13 cellular contexts compared by ENCODE assay signal in genomic region chr9:110276827-110277226, GRCh38. TPM values are rescaled to one million over a fixed set of nuclear protein-coding genes. Genes with fewer than 3 reads are reported as not detected.
DNase-seq lines count a peak whose midpoint lies in the region; ATAC-seq and TF ChIP-seq lines count a peak whose summit lies in the region.
"Had no signal": no experiment of that assay in that cellular context is flagged by ENCODE, and none has a peak within 500 bp of the region (broad histone marks: within the 10 kb centered on the region; RNA-seq: fewer than 3 reads in every experiment).

No MANE protein-coding gene starts in this region.

- DNase-seq in NCI-H82 (lab: John Stamatoyannopoulos, UW), result peak; percentile 39
- no peak for DNase-seq in NCI-H82 treated with DMSO at 0.1 percent for 48 hours (lab: John Stamatoyannopoulos, UW; ENCODE audit: unreplicated experiment)
- DNase-seq in NCI-H2171 treated with DMSO at 0.1 percent for 48 hours (lab: John Stamatoyannopoulos, UW), result peak; percentile 17
- no peak for DNase-seq in upper lobe of left lung
- DNase-seq in cardiac septum (ENCODE audit: low spot score), result no peak
- DNase-seq: BE2C; CD4-positive, alpha-beta memory T cell; DND-41; GDM1 had no signal

- H3K9me3 Mint-ChIP-seq in nephron, result no peaks in the 10 kb centered on the region

- TF ChIP-seq POLR2A in upper lobe of left lung (IDR thresholded peaks at IDR 0.05), result no peak

- no peak overlapping the region for H3K4me3 Mint-ChIP-seq in nephron
- H3K4me3 Mint-ChIP-seq: CD4-positive, alpha-beta memory T cell had no signal

- no peaks in the 10 kb centered on the region for H3K27me3 ChIP-seq in upper lobe of left lung
- H3K27me3 ChIP-seq: BE2C had no signal

- H3K36me3 Mint-ChIP-seq in nephron (ENCODE audit: low read depth), result no peaks in the 10 kb centered on the region
- H3K36me3 Mint-ChIP-seq: CD4-positive, alpha-beta memory T cell had no signal

- 67 to 77% methylated on average over 5 of the region's 5 CpGs for WGBS in upper lobe of left lung, 2 donors

- no peak overlapping the region for H3K27ac ChIP-seq in upper lobe of left lung
- H3K27ac ChIP-seq: A549, C4-2B had no signal

- TF ChIP-seq CTCF in nephron (IDR thresholded peaks at IDR 0.05; ENCODE audit: unreplicated experiment in 3 of 3) (no peak), upper lobe of left lung (IDR thresholded peaks at IDR 0.05) (no peak)

- peaks cover 13% of the 10 kb centered on the region for H3K4me1 Mint-ChIP-seq in nephron
- H3K4me1 Mint-ChIP-seq: CD4-positive, alpha-beta memory T cell had no signal

- H3K36me3 ChIP-seq in upper lobe of left lung, result no peaks in the 10 kb centered on the region
- H3K36me3 ChIP-seq: BE2C, HAP-1 had no signal

- H3K27me3 Mint-ChIP-seq in nephron (ENCODE audit: low read depth), result peaks cover 11% of the 10 kb centered on the region

- no peaks in the 10 kb centered on the region for H3K4me1 ChIP-seq in upper lobe of left lung
- H3K4me1 ChIP-seq: BE2C, HAP-1 had no signal

- H3K27ac Mint-ChIP-seq in nephron, result peak overlapping the region; percentile 27 to 74 (median 46)
- H3K27ac Mint-ChIP-seq: CD4-positive, alpha-beta memory T cell had no signal

- intact Hi-C loops in cardiac septum (cut with DNase I), result no loop called here

- H3K4me3 ChIP-seq in upper lobe of left lung, result no peak overlapping the region
- H3K4me3 ChIP-seq: A549, HAP-1 had no signal

- no peak for TF ChIP-seq EP300 in upper lobe of left lung (IDR thresholded peaks at IDR 0.05)

- ATAC-seq in upper lobe of left lung (ENCODE audit: low FRiP score in 2 of 2), result no peak
- ATAC-seq: A549 had no signal

- no peaks in the 10 kb centered on the region for H3K9me3 ChIP-seq in upper lobe of left lung
- H3K9me3 ChIP-seq: A549, BE2C, HAP-1 had no signal

RNA-seq across cellular contexts. Expression of gene TXN, which starts 20.5 kb away (rescaled TPM):
- 100 to 1,000 TPM in 4 of 6 donors, 10 to 100 TPM in 2; 27.2 to 179 (median 165) TPM for total RNA-seq in upper lobe of left lung
- total RNA-seq in cardiac septum, result 60.0 TPM

Comparison
In these comparisons a context has a peak if more than half of its experiments do, and no peak if none do; other contexts are left out.
1. DNase-seq: peak in NCI-H82 (single experiment) and NCI-H2171 treated with DMSO at 0.1 percent for 48 hours (single experiment); none in NCI-H82 treated with DMSO at 0.1 percent for 48 hours (single experiment), upper lobe of left lung (0 of 2) and cardiac septum (single experiment).